15 cellular contexts compared by ENCODE assay signal in genomic region chr20:53874104-53874503, GRCh38.
DNase-seq lines count a peak whose midpoint lies in the region; ATAC-seq and TF ChIP-seq lines count a peak whose summit lies in the region.
"Had no signal": no experiment of that assay in that cellular context is flagged by ENCODE, and none has a peak within 500 bp of the region (broad histone marks: within the 10 kb centered on the region; RNA-seq: fewer than 3 reads in every experiment).

No MANE protein-coding gene starts in this region.

- in situ Hi-C loops in Panc1 (cut with HindIII; ENCODE audit: low pct_unique_long_range_greater_than_20kb, low sequenced_read_pairs), result no loop called here

- BruUV-seq in Panc1 (replicated peaks; lab: Mats Ljungman, UMichigan), result no TSS peak

- peaks cover 47% of the 10 kb centered on the region for H3K4me1 ChIP-seq in Panc1 (ENCODE audit: control insufficient read depth, insufficient read depth, low read length)
- peaks cover 42% of the 10 kb centered on the region in 2 donors for H3K4me1 ChIP-seq in naive thymus-derived CD4-positive, alpha-beta T cell (ENCODE audit: control insufficient read depth in 2 of 2, insufficient read depth in 2 of 2, low read length in 2 of 2)

- H3K9me3 ChIP-seq in Panc1 (ENCODE audit: control insufficient read depth, insufficient read depth, low read depth, low read length), result no peaks in the 10 kb centered on the region
- H3K9me3 ChIP-seq in naive thymus-derived CD4-positive, alpha-beta T cell (ENCODE audit: control insufficient read depth in 2 of 3, low read length in 3 of 3), result no peaks in the 10 kb centered on the region
- H3K9me3 ChIP-seq: BLaER1 treated with 17β-estradiol and CSF1 and Interleukin-3, amounts not matched to agents 10 nM and 100 nM had no signal

- H3K36me3 ChIP-seq in Panc1 (ENCODE audit: control insufficient read depth, insufficient read depth, low read length), result no peaks in the 10 kb centered on the region
- H3K36me3 ChIP-seq in naive thymus-derived CD4-positive, alpha-beta T cell (ENCODE audit: control insufficient read depth in 2 of 3, insufficient read depth in 3 of 3, low read length in 3 of 3), result no peaks in the 10 kb centered on the region
- H3K36me3 ChIP-seq: BLaER1 treated with 17β-estradiol and CSF1 and Interleukin-3, amounts not matched to agents 10 nM and 100 nM had no signal

- DNase-seq in activated naive CD8-positive, alpha-beta T cell treated with anti-CD3 and anti-CD28 coated beads for 36 hours, result no peak
- DNase-seq in Panc1 (ENCODE audit: low read depth, low spot score) (no peak), omental fat pad (ENCODE audit: low spot score) (no peak)
- no peak for DNase-seq in naive thymus-derived CD4-positive, alpha-beta T cell
- DNase-seq: ACHN; CD4-positive, alpha-beta T cell; COR-L47; DND-41; GF-D8 had no signal

- ATAC-seq in Panc1, result no peak
- no peak for ATAC-seq in naive thymus-derived CD4-positive, alpha-beta T cell
- ATAC-seq in omental fat pad (ENCODE audit: low FRiP score), result no peak
- no peak for ATAC-seq in esophagus mucosa
- ATAC-seq in activated T-helper 17 cell treated with anti-CD3 and anti-CD28 coated beads, Interleukin-2, amount 50 U/mL, for 72 hours (replicated peaks), result no peak
- ATAC-seq: HCT116, K562 had no signal

- no peaks in the 10 kb centered on the region for H3K9me3 Mint-ChIP-seq in activated naive CD8-positive, alpha-beta T cell (ENCODE audit: low read depth)
- no peaks in the 10 kb centered on the region for H3K9me3 Mint-ChIP-seq in activated naive CD8-positive, alpha-beta T cell treated with anti-CD3 and anti-CD28 coated beads for 36 hours
- peaks cover 0 to 5% (median 0%) of the 10 kb centered on the region in 11 donors for H3K9me3 Mint-ChIP-seq in naive thymus-derived CD4-positive, alpha-beta T cell
- H3K9me3 Mint-ChIP-seq in activated T-helper 17 cell treated with anti-CD3 and anti-CD28 coated beads, Interleukin-2, amount 50 U/mL, for 72 hours, result no peaks in the 10 kb centered on the region
- H3K9me3 Mint-ChIP-seq: CD4-positive, alpha-beta T cell had no signal

- no peak overlapping the region for H3K4me3 ChIP-seq in Panc1 (ENCODE audit: low read depth in 2 of 2, low read length in 2 of 2)
- H3K4me3 ChIP-seq in naive thymus-derived CD4-positive, alpha-beta T cell (ENCODE audit: low read length), result no peak overlapping the region
- H3K4me3 ChIP-seq: BLaER1 treated with 17β-estradiol and CSF1 and Interleukin-3, amounts not matched to agents 10 nM and 100 nM; K562 had no signal

- H3K36me3 Mint-ChIP-seq in activated naive CD8-positive, alpha-beta T cell, result no peaks in the 10 kb centered on the region
- H3K36me3 Mint-ChIP-seq in activated naive CD8-positive, alpha-beta T cell treated with anti-CD3 and anti-CD28 coated beads for 36 hours, result no peaks in the 10 kb centered on the region
- H3K36me3 Mint-ChIP-seq in naive thymus-derived CD4-positive, alpha-beta T cell, result no peaks in the 10 kb centered on the region
- H3K36me3 Mint-ChIP-seq in activated T-helper 17 cell treated with anti-CD3 and anti-CD28 coated beads, Interleukin-2, amount 50 U/mL, for 72 hours (ENCODE audit: low read depth), result no peaks in the 10 kb centered on the region

- intact Hi-C loops in Panc1 (cut with micrococcal nuclease; ENCODE audit: unreplicated experiment), result no loop called here
- intact Hi-C loops in naive thymus-derived CD4-positive, alpha-beta T cell (cut with micrococcal nuclease), result loop anchor here in 1 of 2 donors (5.0 kb wide), 1 partner anchor 63 kb away; no protein-coding TSS in a partner anchor

- peak overlapping the region; percentile 100 for H3K27ac ChIP-seq in Panc1 (ENCODE audit: low read length)
- no peak overlapping the region for H3K27ac ChIP-seq in naive thymus-derived CD4-positive, alpha-beta T cell (ENCODE audit: low read depth, low read length)

- TF ChIP-seq CTCF in Panc1 (IDR thresholded peaks at IDR 0.05) (no peak), omental fat pad (IDR thresholded peaks at IDR 0.05) (no peak)

- H3K4me3 Mint-ChIP-seq in activated naive CD8-positive, alpha-beta T cell, result no peak overlapping the region
- H3K4me3 Mint-ChIP-seq in activated naive CD8-positive, alpha-beta T cell treated with anti-CD3 and anti-CD28 coated beads for 36 hours, result no peak overlapping the region
- peak overlapping the region in 2 of 10 donors; percentile 8 to 73 for H3K4me3 Mint-ChIP-seq in naive thymus-derived CD4-positive, alpha-beta T cell
- H3K4me3 Mint-ChIP-seq in activated T-helper 17 cell treated with anti-CD3 and anti-CD28 coated beads, Interleukin-2, amount 50 U/mL, for 72 hours, result no peak overlapping the region

- no peaks in the 10 kb centered on the region for H3K27me3 Mint-ChIP-seq in activated naive CD8-positive, alpha-beta T cell
- no peaks in the 10 kb centered on the region for H3K27me3 Mint-ChIP-seq in activated naive CD8-positive, alpha-beta T cell treated with anti-CD3 and anti-CD28 coated beads for 36 hours
- H3K27me3 Mint-ChIP-seq in naive thymus-derived CD4-positive, alpha-beta T cell, result no peaks in the 10 kb centered on the region
- no peaks in the 10 kb centered on the region for H3K27me3 Mint-ChIP-seq in activated T-helper 17 cell treated with anti-CD3 and anti-CD28 coated beads, Interleukin-2, amount 50 U/mL, for 72 hours
- H3K27me3 Mint-ChIP-seq: CD4-positive, alpha-beta T cell had no signal

- peaks cover 64% of the 10 kb centered on the region for H3K4me1 Mint-ChIP-seq in activated naive CD8-positive, alpha-beta T cell (ENCODE audit: low read depth)
- H3K4me1 Mint-ChIP-seq in activated naive CD8-positive, alpha-beta T cell treated with anti-CD3 and anti-CD28 coated beads for 36 hours, result peaks cover 52% of the 10 kb centered on the region
- peaks cover 28 to 62% (median 48%) of the 10 kb centered on the region in 7 donors for H3K4me1 Mint-ChIP-seq in naive thymus-derived CD4-positive, alpha-beta T cell
- H3K4me1 Mint-ChIP-seq in activated T-helper 17 cell treated with anti-CD3 and anti-CD28 coated beads, Interleukin-2, amount 50 U/mL, for 72 hours, result peaks cover 20% of the 10 kb centered on the region

- POLR2A ChIA-PET in Panc1 (lab: Charles Lee), result interaction anchor here (0.6 kb wide), 2 partner anchors 44 to 282 kb away, joined by 3 read pairs; no protein-coding TSS in a partner anchor
- POLR2A ChIA-PET in naive thymus-derived CD4-positive, alpha-beta T cell (lab: Charles Lee), result interaction anchor here (0.7 to 2.5 kb wide), 6 partner anchors 25 to 248 kb away, joined by 3 to 23 read pairs (median 3); no protein-coding TSS in a partner anchor

- H3K27ac Mint-ChIP-seq in activated naive CD8-positive, alpha-beta T cell, result peak overlapping the region; percentile 98
- H3K27ac Mint-ChIP-seq in activated naive CD8-positive, alpha-beta T cell treated with anti-CD3 and anti-CD28 coated beads for 36 hours, result no peak overlapping the region
- peak overlapping the region in 5 of 9 donors; percentile 7 to 97 (median 93) for H3K27ac Mint-ChIP-seq in naive thymus-derived CD4-positive, alpha-beta T cell
- no peak overlapping the region for H3K27ac Mint-ChIP-seq in activated T-helper 17 cell treated with anti-CD3 and anti-CD28 coated beads, Interleukin-2, amount 50 U/mL, for 72 hours

- CTCF ChIA-PET in Panc1 (lab: Charles Lee), result no interaction called here
- CTCF ChIA-PET in naive thymus-derived CD4-positive, alpha-beta T cell (lab: Charles Lee), result interaction anchor here (0.7 kb wide), 1 partner anchor 66 kb away, joined by 3 read pairs; no protein-coding TSS in a partner anchor

- no peaks in the 10 kb centered on the region for H3K27me3 ChIP-seq in Panc1 (ENCODE audit: control insufficient read depth, insufficient read depth, low read length)
- H3K27me3 ChIP-seq in naive thymus-derived CD4-positive, alpha-beta T cell (ENCODE audit: control insufficient read depth in 2 of 2, insufficient read depth in 2 of 2, low read length in 2 of 2), result no peaks in the 10 kb centered on the region
- H3K27me3 ChIP-seq: BLaER1 treated with 17β-estradiol and CSF1 and Interleukin-3, amounts not matched to agents 10 nM and 100 nM had no signal

Comparison
In these comparisons a context has a peak if more than half of its experiments do, and no peak if none do; other contexts are left out.
1. H3K27ac Mint-ChIP-seq: peak in activated naive CD8-positive, alpha-beta T cell (single experiment) and naive thymus-derived CD4-positive, alpha-beta T cell (5 of 9); none in activated naive CD8-positive, alpha-beta T cell treated with anti-CD3 and anti-CD28 coated beads for 36 hours (single experiment) and activated T-helper 17 cell treated with anti-CD3 and anti-CD28 coated beads, Interleukin-2, amount 50 U/mL, for 72 hours (single experiment).